In the genomic region with DNA sequence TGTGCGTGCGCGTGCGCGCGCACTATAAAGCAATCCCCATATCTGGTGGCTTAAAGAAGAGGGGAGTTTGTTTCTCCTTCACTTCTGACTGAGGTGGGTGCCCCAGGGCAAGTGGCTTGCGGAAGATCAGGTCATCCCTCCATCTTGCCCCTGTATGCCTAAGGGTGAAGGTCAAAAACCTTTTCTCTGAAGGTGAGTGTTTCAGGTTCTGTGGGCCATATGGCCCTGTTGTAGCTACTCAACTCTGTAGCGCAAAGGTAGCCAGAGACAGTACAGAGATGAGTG, we compare ENCODE assay signal across 15 cellular contexts. TPM values are rescaled to one million over a fixed set of nuclear protein-coding genes. Genes with fewer than 3 reads are reported as not detected.
DNase-seq lines count a peak whose midpoint lies in the region; ATAC-seq and TF ChIP-seq lines count a peak whose summit lies in the region.
"Had no signal": no experiment of that assay in that cellular context is flagged by ENCODE, and none has a peak within 500 bp of the region (broad histone marks: within the 10 kb centered on the region; RNA-seq: fewer than 3 reads in every experiment).

No MANE protein-coding gene starts in this region.

- POLR2A ChIA-PET in CD8-positive, alpha-beta T cell (lab: Charles Lee) = no interaction called here

- H3K4me1 ChIP-seq in CD8-positive, alpha-beta T cell (ENCODE audit: insufficient read depth, low read length) = peaks cover 20% of the 10 kb centered on the region
- H3K4me1 ChIP-seq in upper lobe of left lung (peaks cover 11 to 24% (median 13%) of the 10 kb centered on the region in 4 donors), esophagus muscularis mucosa (peaks cover 16 to 44% (median 33%) of the 10 kb centered on the region in 4 donors)
- H3K4me1 ChIP-seq: HAP-1 had no signal

- peaks cover 29% of the 10 kb centered on the region for H3K4me1 Mint-ChIP-seq in CD8-positive, alpha-beta T cell (ENCODE audit: low read depth)
- peaks cover 13% of the 10 kb centered on the region for H3K4me1 Mint-ChIP-seq in neural crest cell

- TF ChIP-seq POLR2A in upper lobe of left lung (IDR thresholded peaks at IDR 0.05) (no peak), esophagus muscularis mucosa (IDR thresholded peaks at IDR 0.05; ENCODE audit: low read depth) (no peak)

- no peak overlapping the region for H3K27ac ChIP-seq in CD8-positive, alpha-beta T cell (ENCODE audit: low read depth, low read length)
- peak overlapping the region; percentile 2 to 76 (median 59) for H3K27ac ChIP-seq in upper lobe of left lung
- H3K27ac ChIP-seq in esophagus muscularis mucosa (replicated peaks in 1 of 4) = no peak overlapping the region
- H3K27ac ChIP-seq: A549 had no signal

- 95 to 98% methylated on average over 8 of the region's 8 CpGs for WGBS in upper lobe of left lung, 2 donors
- over 99% methylated on average over 8 of the region's 8 CpGs for WGBS in esophagus muscularis mucosa

- H3K36me3 Mint-ChIP-seq in CD8-positive, alpha-beta T cell = peaks cover 39% of the 10 kb centered on the region
- H3K36me3 Mint-ChIP-seq in neural crest cell (ENCODE audit: low read depth) = no peaks in the 10 kb centered on the region

- H3K27me3 ChIP-seq in CD8-positive, alpha-beta T cell (ENCODE audit: insufficient read depth, low read length) = no peaks in the 10 kb centered on the region
- H3K27me3 ChIP-seq in upper lobe of left lung = no peaks in the 10 kb centered on the region
- no peaks in the 10 kb centered on the region for H3K27me3 ChIP-seq in esophagus muscularis mucosa

- ATAC-seq in CD8-positive, alpha-beta T cell = no peak
- ATAC-seq in upper lobe of left lung (ENCODE audit: low FRiP score in 2 of 2) (no peak), GM21390 (IDR thresholded peaks at IDR 0.05; ENCODE audit: unreplicated experiment) (no peak)
- ATAC-seq: A549 had no signal

- H3K36me3 ChIP-seq in CD8-positive, alpha-beta T cell (ENCODE audit: insufficient read depth, low read length) = peaks cover 9% of the 10 kb centered on the region
- peaks cover 0 to 46% (median 33%) of the 10 kb centered on the region in 4 donors for H3K36me3 ChIP-seq in upper lobe of left lung
- peaks cover 23 to 60% (median 53%) of the 10 kb centered on the region in 4 donors for H3K36me3 ChIP-seq in esophagus muscularis mucosa
- H3K36me3 ChIP-seq: HAP-1 had no signal

- CTCF ChIA-PET in CD8-positive, alpha-beta T cell (lab: Charles Lee) = interaction anchor here (1.7 to 1.9 kb wide), 2 partner anchors 16 to 27 kb away, joined by 5 to 6 read pairs; no protein-coding TSS in a partner anchor

- DNase-seq in activated naive CD4-positive, alpha-beta T cell treated with anti-CD3 and anti-CD28 coated beads, Interleukin-2, amount 50 U/mL, for 16 hours = peak; percentile 1
- DNase-seq in activated naive CD4-positive, alpha-beta T cell (lab: John Stamatoyannopoulos, UW) = no peak
- DNase-seq in CD8-positive, alpha-beta T cell = no peak
- DNase-seq in neural crest cell (ENCODE audit: low read depth, low spot score) (no peak), upper lobe of left lung (no peak), esophagus muscularis mucosa (ENCODE audit: extremely low spot score) (no peak)
- DNase-seq: DMS79, IMR-90, NCI-H1417 treated with DMSO at 0.1 percent for 48 hours, NCI-H187 treated with DMSO at 0.1 percent for 48 hours, NCI-H226, SHP77 treated with DMSO at 0.1 percent for 48 hours had no signal

- H3K9me3 ChIP-seq in CD8-positive, alpha-beta T cell (ENCODE audit: low read length) = no peaks in the 10 kb centered on the region
- H3K9me3 ChIP-seq in upper lobe of left lung = no peaks in the 10 kb centered on the region
- no peaks in the 10 kb centered on the region for H3K9me3 ChIP-seq in esophagus muscularis mucosa
- H3K9me3 ChIP-seq: A549, HAP-1 had no signal

- no peak for TF ChIP-seq CTCF in CD8-positive, alpha-beta T cell (IDR thresholded peaks at IDR 0.05)
- TF ChIP-seq CTCF in neural crest cell (conservative IDR thresholded peaks at IDR 0.05) = no peak
- TF ChIP-seq CTCF in upper lobe of left lung (IDR thresholded peaks at IDR 0.05) = no peak
- no peak for TF ChIP-seq CTCF in esophagus muscularis mucosa (IDR thresholded peaks at IDR 0.05)

- intact Hi-C loops in CD8-positive, alpha-beta T cell (cut with DNase I, micrococcal nuclease) = loop anchor here (10.0 kb wide), 3 partner anchors 477 to 1763 kb away; a partner anchor contains a TSS
- intact Hi-C loops in esophagus muscularis mucosa (cut with DNase I) = loop anchor here (10.0 kb wide), 2 partner anchors 237 to 377 kb away; a partner anchor contains a TSS

- no peaks in the 10 kb centered on the region for H3K27me3 Mint-ChIP-seq in CD8-positive, alpha-beta T cell (ENCODE audit: low read depth)
- peaks cover 12% of the 10 kb centered on the region for H3K27me3 Mint-ChIP-seq in neural crest cell (ENCODE audit: low read depth)

- H3K4me3 ChIP-seq in CD8-positive, alpha-beta T cell (ENCODE audit: low read depth, low read length) = no peak overlapping the region
- H3K4me3 ChIP-seq in upper lobe of left lung (no peak overlapping the region), esophagus muscularis mucosa (no peak overlapping the region)
- H3K4me3 ChIP-seq: A549, HAP-1 had no signal

- H3K27ac Mint-ChIP-seq in CD8-positive, alpha-beta T cell = peak overlapping the region; percentile 45
- H3K27ac Mint-ChIP-seq in neural crest cell (ENCODE audit: unreplicated experiment) = no peak overlapping the region

- H3K4me3 Mint-ChIP-seq in CD8-positive, alpha-beta T cell = no peak overlapping the region
- H3K4me3 Mint-ChIP-seq in neural crest cell = peak overlapping the region; percentile 38

- TF ChIP-seq EP300 in upper lobe of left lung (IDR thresholded peaks at IDR 0.05) (no peak), esophagus muscularis mucosa (IDR thresholded peaks at IDR 0.05) (no peak)

- no peaks in the 10 kb centered on the region for H3K9me3 Mint-ChIP-seq in CD8-positive, alpha-beta T cell
- H3K9me3 Mint-ChIP-seq in neural crest cell = no peaks in the 10 kb centered on the region

RNA-seq across cellular contexts. Expression of a gene that starts 5.5 kb away (rescaled TPM):
- total RNA-seq in CD8-positive, alpha-beta T cell = 10 to 100 TPM; 86.0 to 88.1 TPM
- total RNA-seq in neural crest cell (6.8 and 7.2 TPM in 2 replicates), upper lobe of left lung (100 to 1,000 TPM in 2 of 6 donors, 10 to 100 TPM in 4; 28.0 to 262 (median 65.8) TPM), esophagus muscularis mucosa (10 to 100 TPM; 21.7 to 44.4 (median 40.6) TPM)

RNA-seq across cellular contexts. Expression of a gene that starts 49.3 kb away (rescaled TPM):
- total RNA-seq in CD8-positive, alpha-beta T cell = 1 to 10 TPM; 2.7 to 3.2 TPM
- total RNA-seq in neural crest cell (70.8 and 74.0 TPM in 2 replicates), upper lobe of left lung (1 to 10 TPM; 1.0 to 5.1 (median 3.5) TPM), esophagus muscularis mucosa (1 to 10 TPM; 1.7 to 3.1 (median 2.5) TPM)

Comparison
In these comparisons a context has a peak if more than half of its experiments do, and no peak if none do; other contexts are left out.
1. H3K27ac ChIP-seq: peak in upper lobe of left lung (4 of 4); none in CD8-positive, alpha-beta T cell (single experiment) and esophagus muscularis mucosa (0 of 4).
2. RNA of a gene that starts 49.3 kb away (total RNA-seq): 70.8 to 74.0 TPM in neural crest cell; 1.0 to 5.1 TPM in upper lobe of left lung, 2.7 to 3.2 TPM in CD8-positive, alpha-beta T cell and 1.7 to 3.1 TPM in esophagus muscularis mucosa; every median in the first group is over 10 times any median in the second.